In genomic region chr3:182212479-182213076, GRCh38 we compare ENCODE assay signal across 9 cellular contexts.
A peak's percentile ranks its signal among the peaks of the same experiment; 100 is the strongest.
DNase-seq lines count a peak whose midpoint lies in the region; ATAC-seq lines count a peak whose summit lies in the region.
"Had no signal": no experiment of that assay in that cellular context is flagged by ENCODE, and none has a peak within 500 bp of the region (broad histone marks: within the 10 kb centered on the region; RNA-seq: fewer than 3 reads in every experiment).

No MANE protein-coding gene starts in this region.

- no peak overlapping the region for H3K27ac Mint-ChIP-seq in activated T-helper 17 cell treated with anti-CD3 and anti-CD28 coated beads, Interleukin-2, amount 50 U/mL, for 72 hours

- H3K27me3 Mint-ChIP-seq in activated T-helper 17 cell treated with anti-CD3 and anti-CD28 coated beads, Interleukin-2, amount 50 U/mL, for 72 hours, result no peaks in the 10 kb centered on the region

- no peak overlapping the region for H3K4me3 Mint-ChIP-seq in activated T-helper 17 cell treated with anti-CD3 and anti-CD28 coated beads, Interleukin-2, amount 50 U/mL, for 72 hours

- H3K4me1 Mint-ChIP-seq in activated T-helper 17 cell treated with anti-CD3 and anti-CD28 coated beads, Interleukin-2, amount 50 U/mL, for 72 hours, result no peaks in the 10 kb centered on the region

- H3K36me3 Mint-ChIP-seq in activated T-helper 17 cell treated with anti-CD3 and anti-CD28 coated beads, Interleukin-2, amount 50 U/mL, for 72 hours (ENCODE audit: low read depth), result no peaks in the 10 kb centered on the region

- no peak for ATAC-seq in HG03460 (IDR thresholded peaks at IDR 0.05; ENCODE audit: unreplicated experiment)
- no peak for ATAC-seq in activated T-helper 17 cell treated with anti-CD3 and anti-CD28 coated beads, Interleukin-2, amount 50 U/mL, for 72 hours (replicated peaks)

- in situ Hi-C loops in ACHN (cut with HindIII; ENCODE audit: low pct_ligation_motif_present, low pct_unique_long_range_greater_than_20kb, low sequenced_read_pairs), result no loop called here

- peak; percentile 90 for DNase-seq in ACHN
- peak; percentile 21 for DNase-seq in NCI-H1092 (lab: John Stamatoyannopoulos, UW)
- peak; percentile 92 to 95 for DNase-seq in SHP77 (lab: John Stamatoyannopoulos, UW)
- peak; percentile 46 for DNase-seq in iPS DF 4.7 (ENCODE audit: extremely low read depth, low spot score)
- no peak for DNase-seq in activated T-cell treated with anti-CD3 and anti-CD28 coated beads, Interleukin-2, amount 50 U/mL, for 48 hours
- DNase-seq in T-helper 2 cell, result no peak
- DNase-seq: glutamatergic neuron had no signal

- no peaks in the 10 kb centered on the region for H3K9me3 Mint-ChIP-seq in activated T-helper 17 cell treated with anti-CD3 and anti-CD28 coated beads, Interleukin-2, amount 50 U/mL, for 72 hours

Comparison
In these comparisons a context has a peak if more than half of its experiments do, and no peak if none do; other contexts are left out.
1. DNase-seq: peak in ACHN (single experiment), NCI-H1092 (single experiment), SHP77 (2 of 2) and iPS DF 4.7 (single experiment); none in activated T-cell treated with anti-CD3 and anti-CD28 coated beads, Interleukin-2, amount 50 U/mL, for 48 hours (0 of 2) and T-helper 2 cell (0 of 5).